ENCODE assay signal across 9 cellular contexts in the genomic region with DNA sequence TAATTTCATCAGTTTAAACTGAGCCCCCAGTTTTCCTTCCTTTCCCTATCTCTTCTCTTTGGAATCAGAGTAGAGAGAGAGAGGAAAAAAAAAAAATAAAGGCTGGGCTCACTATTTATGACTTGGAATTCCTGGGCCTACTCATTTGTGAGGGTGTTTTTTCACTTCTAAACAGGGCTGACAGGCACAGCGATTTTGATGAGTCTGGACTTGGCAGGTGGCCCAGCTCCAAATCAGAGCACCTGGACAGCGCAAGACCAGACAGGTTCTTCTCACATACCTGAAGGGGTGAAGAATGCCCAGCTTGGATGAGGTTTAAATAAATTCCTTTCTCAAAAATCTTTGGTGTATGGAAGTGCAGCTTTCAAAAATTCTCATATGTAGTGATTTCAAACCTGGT.
DNase-seq lines count a peak whose midpoint lies in the region; ATAC-seq lines count a peak whose summit lies in the region.
"Had no signal": no experiment of that assay in that cellular context is flagged by ENCODE, and none has a peak within 500 bp of the region (broad histone marks: within the 10 kb centered on the region; RNA-seq: fewer than 3 reads in every experiment).

No MANE protein-coding gene starts in this region.

- H3K9me3 Mint-ChIP-seq in activated naive CD4-positive, alpha-beta T cell treated with anti-CD3 and anti-CD28 coated beads, Interleukin-2, amount 50 U/mL, for 72 hours = no peaks in the 10 kb centered on the region

- H2AK5ac ChIP-seq in mesenchymal stem cell (ENCODE audit: low read length, severe bottlenecking) = peak overlapping the region; percentile 47

- DNase-seq in NCI-H748 (lab: John Stamatoyannopoulos, UW; ENCODE audit: unreplicated experiment) (peak; percentile 65), NCI-H748 treated with DMSO at 0.1 percent for 48 hours (lab: John Stamatoyannopoulos, UW) (no peak), caudate nucleus (lab: John Stamatoyannopoulos, UW) (peak in 1 of 61 donors; percentile 72), mesenchymal stem cell (no peak), head of caudate nucleus (no peak), inferior parietal cortex (ENCODE audit: extremely low spot score) (no peak)
- no peak for DNase-seq in activated CD4-positive, alpha-beta T cell treated with anti-CD3 and anti-CD28 coated beads for 1 hour
- no peak for DNase-seq in activated naive CD4-positive, alpha-beta T cell treated with anti-CD3 and anti-CD28 coated beads, Interleukin-2, amount 50 U/mL, for 72 hours (ENCODE audit: low spot score in 2 of 2)
- DNase-seq: stimulated activated CD4-positive, alpha-beta T cell treated with anti-CD3 and anti-CD28 coated beads, Interleukin-4, amount 100 ng/mL, for 1 hour had no signal

- peak overlapping the region in 1 of 2 experiments; percentile 27 for H3K4me3 ChIP-seq in mesenchymal stem cell (ENCODE audit: insufficient read depth in 1 of 2, low read depth in 1 of 2, low read length in 2 of 2)

- no peak overlapping the region for H3K27ac Mint-ChIP-seq in activated naive CD4-positive, alpha-beta T cell treated with anti-CD3 and anti-CD28 coated beads, Interleukin-2, amount 50 U/mL, for 72 hours

- no peaks in the 10 kb centered on the region for H3K9me3 ChIP-seq in mesenchymal stem cell (ENCODE audit: control insufficient read depth, low read length)

- no peaks in the 10 kb centered on the region for H3K36me3 Mint-ChIP-seq in activated naive CD4-positive, alpha-beta T cell treated with anti-CD3 and anti-CD28 coated beads, Interleukin-2, amount 50 U/mL, for 72 hours

- H3K27me3 ChIP-seq in mesenchymal stem cell (ENCODE audit: control insufficient read depth in 1 of 2, insufficient read depth in 1 of 2, low read length in 2 of 2) = no peaks in the 10 kb centered on the region

- ATAC-seq in activated naive CD4-positive, alpha-beta T cell treated with anti-CD3 and anti-CD28 coated beads, Interleukin-2, amount 50 U/mL, for 72 hours = no peak

- H3K4me2 ChIP-seq in mesenchymal stem cell (ENCODE audit: low read length, poor library complexity, severe bottlenecking) = no peak overlapping the region

- no peak overlapping the region for H2BK15ac ChIP-seq in mesenchymal stem cell (ENCODE audit: low read depth, poor library complexity, severe bottlenecking)

- no peak overlapping the region for H2AFZ ChIP-seq in mesenchymal stem cell (ENCODE audit: low read depth, low read length)

- H3K79me1 ChIP-seq in mesenchymal stem cell (replicated peaks; ENCODE audit: low read length, poor library complexity, severe bottlenecking) = peaks cover 10% of the 10 kb centered on the region

- no peak overlapping the region for H3K18ac ChIP-seq in mesenchymal stem cell (ENCODE audit: low read depth in 1 of 2, low read length in 2 of 2)

- no peaks in the 10 kb centered on the region for H3K36me3 ChIP-seq in mesenchymal stem cell (ENCODE audit: control insufficient read depth in 1 of 2, insufficient read depth in 2 of 2, low read depth in 1 of 2, low read length in 2 of 2)

- H3K9ac ChIP-seq in mesenchymal stem cell (ENCODE audit: low read length) = peak overlapping the region; percentile 77

- no peak overlapping the region for H3K4ac ChIP-seq in mesenchymal stem cell (ENCODE audit: low read depth in 1 of 2, low read length in 2 of 2)

- intact Hi-C loops in head of caudate nucleus (cut with DNase I) = loop anchor here (5.0 kb wide), 1 partner anchor 122 kb away; the partner anchor contains the start of gene KIF13A

- H3K27ac ChIP-seq in caudate nucleus (ENCODE audit: low read depth, low read length) = peak overlapping the region; percentile 79
- peak overlapping the region; percentile 83 for H3K27ac ChIP-seq in mesenchymal stem cell (ENCODE audit: low read length, poor library complexity, severe bottlenecking)

- H3K14ac ChIP-seq in mesenchymal stem cell (ENCODE audit: low read length in 2 of 2) = no peak overlapping the region

- H2BK5ac ChIP-seq in mesenchymal stem cell (ENCODE audit: low read depth, low read length, poor library complexity, severe bottlenecking) = no peak overlapping the region

- no peak overlapping the region for H2BK120ac ChIP-seq in mesenchymal stem cell (ENCODE audit: low read depth, low read length)

- no peak overlapping the region for H3K23ac ChIP-seq in mesenchymal stem cell (ENCODE audit: low read length in 2 of 2)

- peak overlapping the region; percentile 18 to 29 for H2BK12ac ChIP-seq in mesenchymal stem cell (ENCODE audit: low read length in 2 of 2)

- no peak overlapping the region for H4K8ac ChIP-seq in mesenchymal stem cell (ENCODE audit: low read length)

- 58% methylated on average over 2 of the region's 2 CpGs for WGBS in mesenchymal stem cell

- no peak overlapping the region for H4K91ac ChIP-seq in mesenchymal stem cell (ENCODE audit: low read length)

- peaks cover 8% of the 10 kb centered on the region for H3K4me1 ChIP-seq in mesenchymal stem cell (ENCODE audit: control insufficient read depth, insufficient read depth, low read depth, low read length)
